In the genomic region with DNA sequence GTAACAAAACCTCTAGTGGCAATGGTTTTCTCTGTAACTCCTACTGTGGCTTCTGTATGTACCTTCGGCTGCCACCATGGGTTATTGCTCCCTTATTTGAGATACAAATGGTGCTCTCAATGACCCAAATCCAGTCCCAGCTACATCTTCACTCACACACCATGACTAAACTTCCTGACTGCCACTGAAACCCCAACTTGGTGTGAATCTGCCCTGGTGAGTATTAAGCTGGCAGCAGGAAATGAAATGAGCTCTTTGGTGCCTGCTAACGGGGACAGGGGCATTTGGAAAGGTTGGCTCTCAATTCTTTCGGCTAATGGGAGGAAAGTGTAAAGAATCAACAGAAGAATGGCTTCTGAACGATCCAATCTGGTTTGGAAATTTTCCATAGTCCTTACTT, we compare ENCODE assay signal across 1 cellular context.
TF ChIP-seq lines count a peak whose summit lies in the region.

No MANE protein-coding gene starts in this region.

TF ChIP-seq in HepG2, 621 proteins besides CTCF, POLR2A, EP300 and RAD21:
- TF ChIP-seq ZNF564 (CRISPR knock-in tag; IDR thresholded peaks at IDR 0.05) (no peak), TP53 (CRISPR knock-in tag; conservative IDR thresholded peaks at IDR 0.05) (no peak), KLF9 (CRISPR knock-in tag; IDR thresholded peaks at IDR 0.05; ENCODE audit: low read depth) (no peak), STAG1 (CRISPR knock-in tag; IDR thresholded peaks at IDR 0.05) (no peak), PHF21A (CRISPR knock-in tag; IDR thresholded peaks at IDR 0.05) (no peak), MATR3 (CRISPR knock-in tag; IDR thresholded peaks at IDR 0.05) (no peak), U2AF1 (optimal IDR thresholded peaks at IDR 0.05; ENCODE audit: low read depth, low read length) (no peak), ZNF552 (CRISPR knock-in tag; IDR thresholded peaks at IDR 0.05; ENCODE audit: borderline replicate concordance) (no peak), AKAP8 (CRISPR knock-in tag; IDR thresholded peaks at IDR 0.05) (no peak), TEAD3 (CRISPR knock-in tag; optimal IDR thresholded peaks at IDR 0.05; ENCODE audit: borderline replicate concordance) (no peak), ETV5 (CRISPR knock-in tag; IDR thresholded peaks at IDR 0.05; ENCODE audit: borderline replicate concordance) (no peak)
- TF ChIP-seq, protein P1, sequence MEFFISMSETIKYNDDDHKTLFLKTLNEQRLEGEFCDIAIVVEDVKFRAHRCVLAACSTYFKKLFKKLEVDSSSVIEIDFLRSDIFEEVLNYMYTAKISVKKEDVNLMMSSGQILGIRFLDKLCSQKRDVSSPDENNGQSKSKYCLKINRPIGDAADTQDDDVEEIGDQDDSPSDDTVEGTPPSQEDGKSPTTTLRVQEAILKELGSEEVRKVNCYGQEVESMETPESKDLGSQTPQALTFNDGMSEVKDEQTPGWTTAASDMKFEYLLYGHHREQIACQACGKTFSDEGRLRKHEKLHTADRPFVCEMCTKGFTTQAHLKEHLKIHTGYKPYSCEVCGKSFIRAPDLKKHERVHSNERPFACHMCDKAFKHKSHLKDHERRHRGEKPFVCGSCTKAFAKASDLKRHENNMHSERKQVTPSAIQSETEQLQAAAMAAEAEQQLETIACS (CRISPR knock-in tag; IDR thresholded peaks at IDR 0.05) = no peak
- TF ChIP-seq, protein P2, sequence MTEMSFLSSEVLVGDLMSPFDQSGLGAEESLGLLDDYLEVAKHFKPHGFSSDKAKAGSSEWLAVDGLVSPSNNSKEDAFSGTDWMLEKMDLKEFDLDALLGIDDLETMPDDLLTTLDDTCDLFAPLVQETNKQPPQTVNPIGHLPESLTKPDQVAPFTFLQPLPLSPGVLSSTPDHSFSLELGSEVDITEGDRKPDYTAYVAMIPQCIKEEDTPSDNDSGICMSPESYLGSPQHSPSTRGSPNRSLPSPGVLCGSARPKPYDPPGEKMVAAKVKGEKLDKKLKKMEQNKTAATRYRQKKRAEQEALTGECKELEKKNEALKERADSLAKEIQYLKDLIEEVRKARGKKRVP (CRISPR knock-in tag; IDR thresholded peaks at IDR 0.05) = no peak
- TF ChIP-seq, protein P3, sequence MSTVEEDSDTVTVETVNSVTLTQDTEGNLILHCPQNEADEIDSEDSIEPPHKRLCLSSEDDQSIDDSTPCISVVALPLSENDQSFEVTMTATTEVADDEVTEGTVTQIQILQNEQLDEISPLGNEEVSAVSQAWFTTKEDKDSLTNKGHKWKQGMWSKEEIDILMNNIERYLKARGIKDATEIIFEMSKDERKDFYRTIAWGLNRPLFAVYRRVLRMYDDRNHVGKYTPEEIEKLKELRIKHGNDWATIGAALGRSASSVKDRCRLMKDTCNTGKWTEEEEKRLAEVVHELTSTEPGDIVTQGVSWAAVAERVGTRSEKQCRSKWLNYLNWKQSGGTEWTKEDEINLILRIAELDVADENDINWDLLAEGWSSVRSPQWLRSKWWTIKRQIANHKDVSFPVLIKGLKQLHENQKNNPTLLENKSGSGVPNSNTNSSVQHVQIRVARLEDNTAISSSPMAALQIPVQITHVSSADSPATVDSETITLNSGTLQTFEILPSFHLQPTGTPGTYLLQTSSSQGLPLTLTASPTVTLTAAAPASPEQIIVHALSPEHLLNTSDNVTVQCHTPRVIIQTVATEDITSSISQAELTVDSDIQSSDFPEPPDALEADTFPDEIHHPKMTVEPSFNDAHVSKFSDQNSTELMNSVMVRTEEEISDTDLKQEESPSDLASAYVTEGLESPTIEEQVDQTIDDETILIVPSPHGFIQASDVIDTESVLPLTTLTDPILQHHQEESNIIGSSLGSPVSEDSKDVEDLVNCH (CRISPR knock-in tag; IDR thresholded peaks at IDR 0.05) = no peak
- TF ChIP-seq, protein P4, sequence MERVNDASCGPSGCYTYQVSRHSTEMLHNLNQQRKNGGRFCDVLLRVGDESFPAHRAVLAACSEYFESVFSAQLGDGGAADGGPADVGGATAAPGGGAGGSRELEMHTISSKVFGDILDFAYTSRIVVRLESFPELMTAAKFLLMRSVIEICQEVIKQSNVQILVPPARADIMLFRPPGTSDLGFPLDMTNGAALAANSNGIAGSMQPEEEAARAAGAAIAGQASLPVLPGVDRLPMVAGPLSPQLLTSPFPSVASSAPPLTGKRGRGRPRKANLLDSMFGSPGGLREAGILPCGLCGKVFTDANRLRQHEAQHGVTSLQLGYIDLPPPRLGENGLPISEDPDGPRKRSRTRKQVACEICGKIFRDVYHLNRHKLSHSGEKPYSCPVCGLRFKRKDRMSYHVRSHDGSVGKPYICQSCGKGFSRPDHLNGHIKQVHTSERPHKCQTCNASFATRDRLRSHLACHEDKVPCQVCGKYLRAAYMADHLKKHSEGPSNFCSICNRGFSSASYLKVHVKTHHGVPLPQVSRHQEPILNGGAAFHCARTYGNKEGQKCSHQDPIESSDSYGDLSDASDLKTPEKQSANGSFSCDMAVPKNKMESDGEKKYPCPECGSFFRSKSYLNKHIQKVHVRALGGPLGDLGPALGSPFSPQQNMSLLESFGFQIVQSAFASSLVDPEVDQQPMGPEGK (CRISPR knock-in tag; IDR thresholded peaks at IDR 0.05) = no peak
- TF ChIP-seq, protein P5, sequence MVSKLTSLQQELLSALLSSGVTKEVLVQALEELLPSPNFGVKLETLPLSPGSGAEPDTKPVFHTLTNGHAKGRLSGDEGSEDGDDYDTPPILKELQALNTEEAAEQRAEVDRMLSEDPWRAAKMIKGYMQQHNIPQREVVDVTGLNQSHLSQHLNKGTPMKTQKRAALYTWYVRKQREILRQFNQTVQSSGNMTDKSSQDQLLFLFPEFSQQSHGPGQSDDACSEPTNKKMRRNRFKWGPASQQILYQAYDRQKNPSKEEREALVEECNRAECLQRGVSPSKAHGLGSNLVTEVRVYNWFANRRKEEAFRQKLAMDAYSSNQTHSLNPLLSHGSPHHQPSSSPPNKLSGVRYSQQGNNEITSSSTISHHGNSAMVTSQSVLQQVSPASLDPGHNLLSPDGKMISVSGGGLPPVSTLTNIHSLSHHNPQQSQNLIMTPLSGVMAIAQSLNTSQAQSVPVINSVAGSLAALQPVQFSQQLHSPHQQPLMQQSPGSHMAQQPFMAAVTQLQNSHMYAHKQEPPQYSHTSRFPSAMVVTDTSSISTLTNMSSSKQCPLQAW (CRISPR knock-in tag; IDR thresholded peaks at IDR 0.05) = no peak
- TF ChIP-seq, protein P6, sequence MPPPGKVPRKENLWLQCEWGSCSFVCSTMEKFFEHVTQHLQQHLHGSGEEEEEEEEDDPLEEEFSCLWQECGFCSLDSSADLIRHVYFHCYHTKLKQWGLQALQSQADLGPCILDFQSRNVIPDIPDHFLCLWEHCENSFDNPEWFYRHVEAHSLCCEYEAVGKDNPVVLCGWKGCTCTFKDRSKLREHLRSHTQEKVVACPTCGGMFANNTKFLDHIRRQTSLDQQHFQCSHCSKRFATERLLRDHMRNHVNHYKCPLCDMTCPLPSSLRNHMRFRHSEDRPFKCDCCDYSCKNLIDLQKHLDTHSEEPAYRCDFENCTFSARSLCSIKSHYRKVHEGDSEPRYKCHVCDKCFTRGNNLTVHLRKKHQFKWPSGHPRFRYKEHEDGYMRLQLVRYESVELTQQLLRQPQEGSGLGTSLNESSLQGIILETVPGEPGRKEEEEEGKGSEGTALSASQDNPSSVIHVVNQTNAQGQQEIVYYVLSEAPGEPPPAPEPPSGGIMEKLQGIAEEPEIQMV (CRISPR knock-in tag; IDR thresholded peaks at IDR 0.05; ENCODE audit: low read depth) = no peak
